ENCODE assay signal across 8 cellular contexts in the genomic region with DNA sequence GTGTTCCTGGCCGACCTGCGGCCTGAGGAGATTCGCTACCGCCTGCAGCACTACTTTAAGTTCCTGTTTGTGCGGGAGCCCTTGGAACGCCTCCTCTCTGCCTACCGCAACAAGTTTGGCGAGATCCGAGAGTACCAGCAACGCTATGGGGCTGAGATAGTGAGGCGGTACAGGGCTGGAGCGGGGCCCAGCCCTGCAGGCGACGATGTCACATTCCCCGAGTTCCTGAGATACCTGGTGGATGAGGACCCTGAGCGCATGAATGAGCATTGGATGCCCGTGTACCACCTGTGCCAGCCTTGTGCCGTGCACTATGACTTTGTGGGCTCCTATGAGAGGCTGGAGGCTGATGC. TPM values are rescaled to one million over a fixed set of nuclear protein-coding genes. Genes with fewer than 3 reads are reported as not detected.
DNase-seq lines count a peak whose midpoint lies in the region; ATAC-seq, FAIRE-seq and TF ChIP-seq lines count a peak whose summit lies in the region.

No MANE protein-coding gene starts in this region.

- peak overlapping the region; percentile 66 for H3K27ac Mint-ChIP-seq in astrocyte (ENCODE audit: unreplicated experiment)
- H3K27ac Mint-ChIP-seq in stimulated activated memory B cell treated with anti-CD40 and anti-IgM and Interleukin-4, amounts not matched to agents 10 μg/mL and 1 μg/mL and 100 μg/mL, for 72 hours: peak overlapping the region; percentile 82

- no peaks in the 10 kb centered on the region for H3K27me3 ChIP-seq in astrocyte (ENCODE audit: insufficient read depth, low read length)

- peaks cover 4% of the 10 kb centered on the region for H3K27me3 Mint-ChIP-seq in astrocyte (ENCODE audit: low read depth, unreplicated experiment)
- no peaks in the 10 kb centered on the region for H3K27me3 Mint-ChIP-seq in stimulated activated memory B cell treated with anti-CD40 and anti-IgM and Interleukin-4, amounts not matched to agents 10 μg/mL and 1 μg/mL and 100 μg/mL, for 72 hours

- in situ Hi-C loops in ACHN (cut with HindIII; ENCODE audit: low pct_ligation_motif_present, low pct_unique_long_range_greater_than_20kb, low sequenced_read_pairs): no loop called here

- peak overlapping the region; percentile 88 for H2AFZ ChIP-seq in astrocyte (ENCODE audit: low read depth, low read length)

- peak; percentile 24 for ATAC-seq in GM19023 (IDR thresholded peaks at IDR 0.05; ENCODE audit: unreplicated experiment)
- ATAC-seq in stimulated activated memory B cell treated with anti-CD40 and anti-IgM and Interleukin-4, amounts not matched to agents 10 μg/mL and 1 μg/mL and 100 μg/mL, for 72 hours: peak; percentile 4

- H3K9me3 ChIP-seq in astrocyte (ENCODE audit: insufficient read depth, low read depth, low read length) (no peaks in the 10 kb centered on the region), iPS-18c (ENCODE audit: control insufficient read depth, insufficient read depth, low read length) (no peaks in the 10 kb centered on the region)

- H3K36me3 ChIP-seq in astrocyte (ENCODE audit: insufficient read depth, low read length): no peaks in the 10 kb centered on the region

- H3K4me3 ChIP-seq in astrocyte (ENCODE audit: insufficient read depth, low read depth, low read length): peak overlapping the region; percentile 73
- H3K4me3 ChIP-seq in iPS-18c (ENCODE audit: insufficient read depth, low read depth, low read length): peak overlapping the region; percentile 60

- H3K79me2 ChIP-seq in astrocyte (ENCODE audit: insufficient read depth, low read length): peaks cover 11% of the 10 kb centered on the region

- H4K20me1 ChIP-seq in astrocyte (ENCODE audit: insufficient read depth, low read length): peaks cover 10% of the 10 kb centered on the region

- H3K9me3 Mint-ChIP-seq in astrocyte (ENCODE audit: unreplicated experiment): no peaks in the 10 kb centered on the region
- no peaks in the 10 kb centered on the region for H3K9me3 Mint-ChIP-seq in stimulated activated memory B cell treated with anti-CD40 and anti-IgM and Interleukin-4, amounts not matched to agents 10 μg/mL and 1 μg/mL and 100 μg/mL, for 72 hours

- no peak for FAIRE-seq in astrocyte (lab: Jason Lieb, UNC)

- peaks cover 8% of the 10 kb centered on the region for H3K4me1 Mint-ChIP-seq in astrocyte (ENCODE audit: low read depth, unreplicated experiment)
- H3K4me1 Mint-ChIP-seq in stimulated activated memory B cell treated with anti-CD40 and anti-IgM and Interleukin-4, amounts not matched to agents 10 μg/mL and 1 μg/mL and 100 μg/mL, for 72 hours: peaks cover 16% of the 10 kb centered on the region

- TF ChIP-seq CTCF in astrocyte (IDR thresholded peaks at IDR 0.05; ENCODE audit: insufficient read depth, low read depth, low read length): no peak

- DNase-seq in ACHN (peak; percentile 52), LoVo (ENCODE audit: low spot score) (peak; percentile 15), astrocyte (ENCODE audit: low read depth) (peak; percentile 17), NCI-H2029 (lab: John Stamatoyannopoulos, UW) (no peak)
- DNase-seq in effector CD4-positive, alpha-beta T cell: no peak

- H3K4me1 ChIP-seq in astrocyte (ENCODE audit: insufficient read depth, low read length): peaks cover 15% of the 10 kb centered on the region

- peak overlapping the region; percentile 87 for H3K4me3 Mint-ChIP-seq in astrocyte (ENCODE audit: unreplicated experiment)
- H3K4me3 Mint-ChIP-seq in stimulated activated memory B cell treated with anti-CD40 and anti-IgM and Interleukin-4, amounts not matched to agents 10 μg/mL and 1 μg/mL and 100 μg/mL, for 72 hours: peak overlapping the region; percentile 84

- H3K36me3 Mint-ChIP-seq in astrocyte (ENCODE audit: low read depth, unreplicated experiment): peaks cover 9% of the 10 kb centered on the region
- H3K36me3 Mint-ChIP-seq in stimulated activated memory B cell treated with anti-CD40 and anti-IgM and Interleukin-4, amounts not matched to agents 10 μg/mL and 1 μg/mL and 100 μg/mL, for 72 hours: peaks cover 2% of the 10 kb centered on the region

- H3K4me2 ChIP-seq in astrocyte (ENCODE audit: low read length): peak overlapping the region; percentile 98

- peak overlapping the region; percentile 80 for H3K9ac ChIP-seq in astrocyte (ENCODE audit: low read length)

- H3K27ac ChIP-seq in astrocyte (ENCODE audit: low read depth, low read length): no peak overlapping the region

RNA-seq across cellular contexts. Expression of a gene that starts 1.0 kb away (rescaled TPM):
- total RNA-seq in astrocyte: 25.7 and 26.4 TPM in 2 replicates

RNA-seq across cellular contexts. Expression of a gene that starts 31.0 kb away (rescaled TPM):
- 30.4 and 32.2 TPM in 2 replicates for total RNA-seq in astrocyte

Comparison
In these comparisons a context has a peak if more than half of its experiments do, and no peak if none do; other contexts are left out.
1. DNase-seq: peak in ACHN (single experiment), LoVo (single experiment) and astrocyte (single experiment); none in effector CD4-positive, alpha-beta T cell (single experiment) and NCI-H2029 (single experiment).